Comparison of ENCODE assay signal across 1 cellular context in genomic region chr11:9600166-9600565, GRCh38.
TF ChIP-seq lines count a peak whose summit lies in the region.

No MANE protein-coding gene starts in this region.

TF ChIP-seq in GM12878, 131 proteins besides CTCF, POLR2A, EP300 and RAD21:
- TF ChIP-seq PML (IDR thresholded peaks at IDR 0.05; ENCODE audit: low read length) (no peak), ZNF217 (IDR thresholded peaks at IDR 0.05) (no peak), KDM1A (IDR thresholded peaks at IDR 0.05; ENCODE audit: borderline replicate concordance) (no peak), ZZZ3 (IDR thresholded peaks at IDR 0.05; ENCODE audit: control insufficient read depth, insufficient read length, low read depth) (no peak), CREB1 (IDR thresholded peaks at IDR 0.05; ENCODE audit: low read depth) (no peak), CHD4 (IDR thresholded peaks at IDR 0.05) (no peak), SRF (IDR thresholded peaks at IDR 0.05; ENCODE audit: low read depth in 2 of 2, low read length in 2 of 2) (no peak), BMI1 (IDR thresholded peaks at IDR 0.05; ENCODE audit: borderline replicate concordance) (no peak), SMAD1 (IDR thresholded peaks at IDR 0.05; ENCODE audit: low read depth, partially characterized antibody) (no peak), ZBTB33 (IDR thresholded peaks at IDR 0.05) (no peak)
